30 cellular contexts compared by ENCODE assay signal in genomic region chr9:1909322-1909721, GRCh38.
"Had no signal": no experiment of that assay in that cellular context is flagged by ENCODE, and none has a peak within 500 bp of the region (broad histone marks: within the 10 kb centered on the region; RNA-seq: fewer than 3 reads in every experiment).

No MANE protein-coding gene starts in this region.

- H3K4me1 Mint-ChIP-seq: activated CD4-positive, alpha-beta memory T cell treated with anti-CD3 and anti-CD28 coated beads, Interleukin-2, amount 10 ng/mL, durations not matched to agents 7 days and 5 days; T-helper 17 cell had no signal

- H3K27ac Mint-ChIP-seq: activated CD4-positive, alpha-beta memory T cell treated with anti-CD3 and anti-CD28 coated beads, Interleukin-2, amount 10 ng/mL, durations not matched to agents 7 days and 5 days; activated CD4-positive, alpha-beta T cell treated with anti-CD3 and anti-CD28 coated beads for 36 hours; activated CD4-positive, alpha-beta T cell treated with anti-CD3 and anti-CD28 coated beads, Interleukin-2, amount 10 ng/mL, durations not matched to agents 24 days and 14 days; activated naive CD8-positive, alpha-beta T cell; activated T-cell treated with anti-CD3 and anti-CD28 coated beads, Interleukin-2, amount 50 U/mL, for 24 hours; activated T-cell treated with anti-CD3 and anti-CD28 coated beads, Interleukin-2, amount 50 U/mL, for 72 hours; effector memory CD8-positive, alpha-beta T cell; T-helper 17 cell; T-helper 2 cell treated with Interferon-gamma antibody and Interleukin-4, amounts not matched to agents 5 μg/mL and 100 μg/mL, for 36 hours had no signal

- H3K27ac ChIP-seq: esophagus muscularis mucosa, foreskin keratinocyte, gastrocnemius medialis, heart right ventricle, hepatocyte, WERI-Rb-1 had no signal

- H3K4me3 Mint-ChIP-seq: activated CD4-positive, alpha-beta memory T cell treated with anti-CD3 and anti-CD28 coated beads, Interleukin-2, amount 10 ng/mL, durations not matched to agents 7 days and 5 days; activated CD4-positive, alpha-beta T cell treated with anti-CD3 and anti-CD28 coated beads for 36 hours; activated CD4-positive, alpha-beta T cell treated with anti-CD3 and anti-CD28 coated beads, Interleukin-2, amount 10 ng/mL, durations not matched to agents 24 days and 14 days; activated naive CD8-positive, alpha-beta T cell; activated T-cell treated with anti-CD3 and anti-CD28 coated beads, Interleukin-2, amount 50 U/mL, for 24 hours; activated T-cell treated with anti-CD3 and anti-CD28 coated beads, Interleukin-2, amount 50 U/mL, for 72 hours; effector memory CD8-positive, alpha-beta T cell; T-helper 17 cell; T-helper 2 cell treated with Interferon-gamma antibody and Interleukin-4, amounts not matched to agents 5 μg/mL and 100 μg/mL, for 36 hours had no signal

- H3K9me3 Mint-ChIP-seq: T-helper 2 cell treated with Interferon-gamma antibody and Interleukin-4, amounts not matched to agents 5 μg/mL and 100 μg/mL, for 36 hours had no signal

- H3K9me3 ChIP-seq: gastrocnemius medialis had no signal

- H3K4me1 ChIP-seq: esophagus muscularis mucosa, foreskin keratinocyte, gastrocnemius medialis, heart right ventricle had no signal

- H3K36me3 ChIP-seq: esophagus muscularis mucosa, gastrocnemius medialis, heart right ventricle, WERI-Rb-1 had no signal

- H3K4me3 ChIP-seq: esophagus muscularis mucosa, gastrocnemius medialis, heart right ventricle, hepatocyte had no signal

- H3K27me3 ChIP-seq: esophagus muscularis mucosa, gastrocnemius medialis, hepatocyte had no signal

- H3K27me3 Mint-ChIP-seq: activated CD4-positive, alpha-beta memory T cell treated with anti-CD3 and anti-CD28 coated beads, Interleukin-2, amount 10 ng/mL, durations not matched to agents 7 days and 5 days; activated CD4-positive, alpha-beta T cell treated with anti-CD3 and anti-CD28 coated beads, Interleukin-2, amount 10 ng/mL, durations not matched to agents 24 days and 14 days; activated naive CD8-positive, alpha-beta T cell; activated T-cell treated with anti-CD3 and anti-CD28 coated beads, Interleukin-2, amount 50 U/mL, for 24 hours; effector memory CD8-positive, alpha-beta T cell; T-helper 17 cell had no signal

- DNase-seq: activated CD4-positive, alpha-beta memory T cell treated with anti-CD3 and anti-CD28 coated beads, Interleukin-2, amount 10 ng/mL, durations not matched to agents 7 days and 5 days; activated CD4-positive, alpha-beta T cell treated with anti-CD3 and anti-CD28 coated beads for 36 hours; activated CD4-positive, alpha-beta T cell treated with anti-CD3 and anti-CD28 coated beads, Interleukin-2, amount 10 ng/mL, durations not matched to agents 24 days and 14 days; activated CD4-positive, alpha-beta T cell treated with anti-CD3 and anti-CD28 coated beads, Interleukin-2, amount 50 U/mL, for 4 hours; activated CD4-positive, CD25-positive, alpha-beta regulatory T cell; activated CD4-positive, CD25-positive, alpha-beta regulatory T cell treated with anti-CD3 and anti-CD28 coated beads, Interleukin-2, amount 50 U/mL, for 72 hours; activated CD8-positive, alpha-beta memory T cell treated with anti-CD3 and anti-CD28 coated beads, Interleukin-2, amount 50 U/mL, for 48 hours; activated gamma-delta T cell; activated naive CD4-positive, alpha-beta T cell treated with anti-CD3 and anti-CD28 coated beads, Interleukin-2, amount 50 U/mL, for 16 hours; activated naive CD4-positive, alpha-beta T cell treated with Interleukin-2 at 50 U/mL for 16 hours; activated T-cell treated with anti-CD3 and anti-CD28 coated beads for 4 hours; activated T-cell treated with anti-CD3 and anti-CD28 coated beads, Interleukin-2, amount 50 U/mL, for 24 hours; activated T-cell treated with anti-CD3 and anti-CD28 coated beads, Interleukin-2, amount 50 U/mL, for 72 hours; caudate nucleus; cortex of kidney; dermis blood vessel endothelial cell; effector CD4-positive, alpha-beta T cell; effector memory CD8-positive, alpha-beta T cell; erythroblast; foreskin keratinocyte; gastrocnemius medialis; heart right ventricle; T-helper 1 cell; T-helper 17 cell; T1000; WERI-Rb-1 had no signal

- ATAC-seq: activated CD4-positive, alpha-beta T cell treated with anti-CD3 and anti-CD28 coated beads for 36 hours; activated T-cell treated with anti-CD3 and anti-CD28 coated beads, Interleukin-2, amount 50 U/mL, for 72 hours; effector memory CD8-positive, alpha-beta T cell; foreskin keratinocyte; gastrocnemius medialis; heart right ventricle; T-helper 17 cell had no signal
